29 cellular contexts compared by ENCODE assay signal in the genomic region with DNA sequence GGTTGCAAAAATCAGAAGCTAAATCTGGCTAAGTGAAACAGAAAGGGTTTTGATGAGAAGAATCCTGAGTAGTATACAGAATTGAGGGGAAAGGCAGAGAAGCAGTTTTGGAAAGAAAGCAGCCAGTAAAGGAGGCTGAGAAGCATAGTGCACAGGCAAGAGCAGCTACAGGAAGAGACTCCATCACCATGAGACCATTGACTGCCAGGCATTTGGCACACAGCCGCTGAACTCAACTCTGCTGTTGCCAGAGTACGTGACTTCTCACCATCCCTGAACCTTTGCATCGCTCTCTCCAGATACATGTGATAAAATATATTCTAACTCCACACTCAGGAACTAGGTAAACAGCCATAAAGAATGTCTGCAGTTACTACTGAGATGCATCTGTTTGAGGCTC.
"Had no signal": no experiment of that assay in that cellular context is flagged by ENCODE, and none has a peak within 500 bp of the region (broad histone marks: within the 10 kb centered on the region; RNA-seq: fewer than 3 reads in every experiment).

No MANE protein-coding gene starts in this region.

- H3K4me1 ChIP-seq: gastroesophageal sphincter, prostate gland, right lobe of liver, suprapubic skin, upper lobe of right lung, uterus had no signal

- ATAC-seq: esophagus mucosa; foreskin keratinocyte; gastroesophageal sphincter; left colon; naive thymus-derived CD8-positive, alpha-beta T cell; stimulated activated naive CD8-positive, alpha-beta T cell treated with anti-CD3 and anti-CD28 coated beads, Interleukin-15, amount 100 ng/mL, for 72 hours; upper lobe of right lung had no signal

- DNase-seq: cerebellar nuclear complex; cortex of kidney; dorsolateral prefrontal cortex; effector CD4-positive, alpha-beta T cell; foreskin keratinocyte; hypothalamus; immature natural killer cell; islet precursor cell; kidney glomerular epithelial cell; left colon; naive thymus-derived CD8-positive, alpha-beta T cell; nephron progenitor cell; nucleus accumbens; small intestine; stimulated activated CD4-positive, alpha-beta T cell treated with anti-CD3 and anti-CD28 coated beads, Interleukin-12 subunit alpha, Interleukin-12 subunit beta, amount 100 ng/mL, for 4 hours; stimulated activated CD4-positive, alpha-beta T cell treated with anti-CD3 and anti-CD28 coated beads, Interleukin-1b, Interleukin-23, amount 100 ng/mL, for 48 hours; stimulated activated CD4-positive, alpha-beta T cell treated with anti-CD3 and anti-CD28 coated beads, Interleukin-4, amount 100 ng/mL, for 1 hour; stimulated activated CD8-positive, alpha-beta memory T cell treated with anti-CD3 and anti-CD28 coated beads, Interleukin-4, amount 100 ng/mL, for 48 hours; stimulated activated naive CD4-positive, alpha-beta T cell; stimulated activated naive CD8-positive, alpha-beta T cell treated with anti-CD3 and anti-CD28 coated beads, Interleukin-15, amount 100 ng/mL, for 72 hours; transverse colon; upper lobe of right lung; uterus had no signal

- H3K36me3 ChIP-seq: gastroesophageal sphincter, prostate gland, right lobe of liver, suprapubic skin, transverse colon, upper lobe of right lung, uterus had no signal

- H3K4me3 ChIP-seq: dorsolateral prefrontal cortex, gastroesophageal sphincter, prostate gland, right lobe of liver, suprapubic skin, transverse colon, upper lobe of right lung, uterus had no signal

- H3K27ac ChIP-seq: dorsolateral prefrontal cortex, epithelial cell of prostate, foreskin keratinocyte, gastroesophageal sphincter, prostate gland, right lobe of liver, suprapubic skin, transverse colon, upper lobe of right lung, uterus had no signal

- H3K27me3 ChIP-seq: gastroesophageal sphincter, right lobe of liver, suprapubic skin, transverse colon, upper lobe of right lung, uterus had no signal

- H3K9me3 ChIP-seq: gastroesophageal sphincter, prostate gland, right lobe of liver, suprapubic skin, transverse colon, upper lobe of right lung, uterus had no signal
